13 cellular contexts compared by ENCODE assay signal in the genomic region with DNA sequence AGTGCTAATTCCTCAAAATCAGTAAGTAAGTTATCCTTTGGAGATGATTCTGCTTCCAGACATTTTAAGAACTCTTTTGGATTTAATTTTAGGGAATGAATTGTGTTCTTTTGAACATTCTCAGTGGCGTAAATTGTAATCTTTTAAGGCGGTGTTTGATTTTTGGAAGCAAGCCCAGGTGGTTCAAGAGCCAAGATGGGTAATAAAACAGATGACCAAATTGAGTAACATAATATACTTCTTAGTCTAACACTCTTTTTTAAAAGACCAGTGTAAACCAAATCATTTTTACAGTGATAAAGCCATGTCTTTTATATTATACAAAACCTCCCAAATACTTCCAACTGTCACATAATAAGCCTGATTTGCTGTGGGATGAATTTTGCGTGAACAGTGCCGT.
A peak's percentile ranks its signal among the peaks of the same experiment; 100 is the strongest.
DNase-seq lines count a peak whose midpoint lies in the region; ATAC-seq and TF ChIP-seq lines count a peak whose summit lies in the region.
"Had no signal": no experiment of that assay in that cellular context is flagged by ENCODE, and none has a peak within 500 bp of the region (broad histone marks: within the 10 kb centered on the region; RNA-seq: fewer than 3 reads in every experiment).

No MANE protein-coding gene starts in this region.

- intact Hi-C loops in PC-3 (cut with micrococcal nuclease) (no loop called here), uterus (cut with DNase I; ENCODE audit: low total_unique reads) (no loop called here)

- H3K9me2 ChIP-seq in PC-3 (replicated peaks; ENCODE audit: low read length) = no peaks in the 10 kb centered on the region

- in situ Hi-C loops in HAP-1 (cut with MboI; ENCODE audit: low sequenced_read_pairs) = no loop called here

- POLR2A ChIA-PET in PC-3 (lab: Charles Lee; ENCODE audit: unreplicated experiment) = no interaction called here

- DNase-seq in activated T-cell treated with anti-CD3 and anti-CD28 coated beads, Interleukin-2, amount 50 U/mL, for 72 hours = no peak
- no peak for DNase-seq in activated T-cell treated with anti-CD3 and anti-CD28 coated beads, Interleukin-2, amount 50 U/mL, for 1 hour
- DNase-seq in PC-3 = no peak
- DNase-seq in left kidney (ENCODE audit: low read depth, low spot score) = peak; percentile 20
- peak; percentile 32 to 34 for DNase-seq in uterus
- no peak for DNase-seq in HAP-1 (ENCODE audit: low spot score in 2 of 2)
- DNase-seq: activated CD4-positive, CD25-positive, alpha-beta regulatory T cell; activated naive CD4-positive, alpha-beta T cell treated with anti-CD3 and anti-CD28 coated beads, Interleukin-2, amount 50 U/mL, for 16 hours; caudate nucleus had no signal

- H3K27ac Mint-ChIP-seq in activated T-cell treated with anti-CD3 and anti-CD28 coated beads, Interleukin-2, amount 50 U/mL, for 72 hours = peak overlapping the region; percentile 67

- no peaks in the 10 kb centered on the region for H3K36me3 Mint-ChIP-seq in activated T-cell treated with anti-CD3 and anti-CD28 coated beads, Interleukin-2, amount 50 U/mL, for 72 hours (ENCODE audit: insufficient read depth in 2 of 2)

- no peak overlapping the region for H3K27ac ChIP-seq in PC-3 (ENCODE audit: low read length)
- peak overlapping the region in 1 of 2 donors; percentile 20 for H3K27ac ChIP-seq in uterus
- H3K27ac ChIP-seq: A549, neutrophil had no signal

- no peak overlapping the region for H2AFZ ChIP-seq in PC-3 (ENCODE audit: low read length)

- H3K4me3 Mint-ChIP-seq in activated T-cell treated with anti-CD3 and anti-CD28 coated beads, Interleukin-2, amount 50 U/mL, for 72 hours = peak overlapping the region in 1 of 2 donors; percentile 12

- no peaks in the 10 kb centered on the region for H3F3A ChIP-seq in PC-3 (ENCODE audit: low read length, unreplicated experiment)

- CTCF ChIA-PET in PC-3 (lab: Charles Lee) = no interaction called here

- ATAC-seq in activated T-cell treated with anti-CD3 and anti-CD28 coated beads, Interleukin-2, amount 50 U/mL, for 72 hours (replicated peaks in 1 of 2) = no peak
- ATAC-seq in PC-3 (peak; percentile 53; the same call in 1 of the 2 replicates), GM18873 (IDR thresholded peaks at IDR 0.05; ENCODE audit: low FRiP score, unreplicated experiment) (no peak), HG03457 (IDR thresholded peaks at IDR 0.05; ENCODE audit: unreplicated experiment) (no peak)
- ATAC-seq: A549 had no signal

- no peaks in the 10 kb centered on the region for H4K20me1 ChIP-seq in PC-3 (ENCODE audit: low read length)

- H3K4me1 Mint-ChIP-seq in activated T-cell treated with anti-CD3 and anti-CD28 coated beads, Interleukin-2, amount 50 U/mL, for 72 hours (ENCODE audit: low read depth) = peaks cover 13% of the 10 kb centered on the region

- TF ChIP-seq CTCF in PC-3 (conservative IDR thresholded peaks at IDR 0.05; ENCODE audit: low read depth, low read length) (no peak), uterus (IDR thresholded peaks at IDR 0.05) (no peak)

- H3K9me3 Mint-ChIP-seq in activated T-cell treated with anti-CD3 and anti-CD28 coated beads, Interleukin-2, amount 50 U/mL, for 72 hours = peaks cover 3 to 4% of the 10 kb centered on the region in 2 donors

- H3K4me1 ChIP-seq in PC-3 (ENCODE audit: insufficient read depth, low read length) (no peaks in the 10 kb centered on the region), uterus (no peaks in the 10 kb centered on the region), HAP-1 (no peaks in the 10 kb centered on the region)
- H3K4me1 ChIP-seq: A549 had no signal

- H3K36me3 ChIP-seq in PC-3 (ENCODE audit: low read depth, low read length) = no peaks in the 10 kb centered on the region
- H3K36me3 ChIP-seq in uterus = no peaks in the 10 kb centered on the region
- H3K36me3 ChIP-seq in HAP-1 (replicated peaks) = no peaks in the 10 kb centered on the region
- H3K36me3 ChIP-seq: neutrophil had no signal

- H3K9me3 ChIP-seq in PC-3 (ENCODE audit: low read length) = no peaks in the 10 kb centered on the region
- H3K9me3 ChIP-seq in uterus = no peaks in the 10 kb centered on the region
- no peaks in the 10 kb centered on the region for H3K9me3 ChIP-seq in HAP-1
- H3K9me3 ChIP-seq: A549, neutrophil had no signal

- H3K9ac ChIP-seq in PC-3 (ENCODE audit: low read length) = no peak overlapping the region

- no peak overlapping the region for H3K4me3 ChIP-seq in PC-3 (ENCODE audit: low read length)
- H3K4me3 ChIP-seq in uterus = no peak overlapping the region
- H3K4me3 ChIP-seq in HAP-1 = no peak overlapping the region
- H3K4me3 ChIP-seq: A549 had no signal

- H3K79me2 ChIP-seq in PC-3 (ENCODE audit: low read length) = no peaks in the 10 kb centered on the region

- H3K4me2 ChIP-seq in PC-3 (ENCODE audit: low read length) = no peak overlapping the region
- H3K4me2 ChIP-seq: A549 had no signal

- TF ChIP-seq POLR2A in uterus (IDR thresholded peaks at IDR 0.05) = no peak

- peaks cover 22% of the 10 kb centered on the region; the same call in 1 of the 2 replicates for H3K27me3 ChIP-seq in PC-3 (ENCODE audit: low read length)
- no peaks in the 10 kb centered on the region for H3K27me3 ChIP-seq in uterus
- peaks cover 4% of the 10 kb centered on the region for H3K27me3 ChIP-seq in HAP-1 (ENCODE audit: low read depth)
- H3K27me3 ChIP-seq: neutrophil had no signal

- H3K27me3 Mint-ChIP-seq in activated T-cell treated with anti-CD3 and anti-CD28 coated beads, Interleukin-2, amount 50 U/mL, for 72 hours (ENCODE audit: low read depth) = peaks cover 17% of the 10 kb centered on the region

- BruUV-seq in PC-3 (replicated peaks; lab: Mats Ljungman, UMichigan) = no TSS peak

Comparison
In these comparisons a context has a peak if more than half of its experiments do, and no peak if none do; other contexts are left out.
1. DNase-seq: peak in left kidney (single experiment) and uterus (2 of 2); none in activated T-cell treated with anti-CD3 and anti-CD28 coated beads, Interleukin-2, amount 50 U/mL, for 72 hours (0 of 2), activated T-cell treated with anti-CD3 and anti-CD28 coated beads, Interleukin-2, amount 50 U/mL, for 1 hour (single experiment), PC-3 (single experiment) and HAP-1 (0 of 2).